In the genomic region with DNA sequence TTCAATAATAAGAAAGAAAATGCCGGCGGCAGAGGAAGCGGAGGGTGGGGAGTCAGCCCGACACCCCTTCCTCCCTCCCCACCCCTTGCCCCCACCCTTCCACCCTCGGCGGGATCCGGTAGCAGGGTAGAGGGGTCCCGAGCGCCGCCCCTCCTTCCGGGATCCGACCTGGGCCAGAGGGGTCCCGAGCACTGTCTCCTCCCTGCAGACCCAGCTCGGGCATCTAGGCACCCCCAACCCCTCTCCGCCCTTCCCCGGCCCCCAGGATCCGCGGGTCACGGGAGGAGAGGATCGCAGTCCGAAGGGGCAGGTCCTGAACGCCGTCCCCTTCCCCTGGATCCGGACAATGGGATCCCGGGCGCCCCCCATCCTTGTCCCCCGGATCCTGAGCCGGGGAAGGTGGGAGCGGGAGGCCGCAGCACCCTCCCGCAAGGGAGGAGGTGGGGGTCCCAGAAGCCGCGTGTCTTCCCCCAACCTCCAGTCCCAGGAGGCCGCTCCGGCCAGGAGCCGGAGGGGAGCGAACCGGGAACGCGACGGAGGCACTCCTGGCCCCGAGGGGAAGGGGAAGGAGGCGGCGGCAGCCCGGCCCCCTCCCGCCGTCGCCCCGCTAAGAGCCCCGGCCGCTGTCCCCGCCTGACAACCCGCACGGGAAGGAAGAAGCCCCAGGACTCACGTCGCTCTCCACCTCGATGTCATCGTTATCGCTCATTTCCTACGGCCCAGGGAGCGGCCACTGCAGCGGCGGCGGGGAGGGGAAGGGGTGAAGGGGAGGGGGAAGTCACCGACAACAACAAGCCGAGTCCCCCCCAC, we compare ENCODE assay signal across 8 cellular contexts.
DNase-seq lines count a peak whose midpoint lies in the region; ATAC-seq and TF ChIP-seq lines count a peak whose summit lies in the region.

No MANE protein-coding gene starts in this region.

- H3K4me1 Mint-ChIP-seq in stimulated activated naive B cell treated with anti-CD40 and anti-IgM and Interleukin-4, amounts not matched to agents 10 μg/mL and 1 μg/mL and 100 μg/mL, for 72 hours: peaks cover 18 to 33% of the 10 kb centered on the region in 2 donors

- H3K27me3 Mint-ChIP-seq in stimulated activated naive B cell treated with anti-CD40 and anti-IgM and Interleukin-4, amounts not matched to agents 10 μg/mL and 1 μg/mL and 100 μg/mL, for 72 hours: no peaks in the 10 kb centered on the region

- peaks cover 2 to 13% of the 10 kb centered on the region in 2 donors for H3K36me3 Mint-ChIP-seq in stimulated activated naive B cell treated with anti-CD40 and anti-IgM and Interleukin-4, amounts not matched to agents 10 μg/mL and 1 μg/mL and 100 μg/mL, for 72 hours

- H3K4me3 ChIP-seq in GM06990 (replicated peaks; ENCODE audit: low read depth, low read length): peak overlapping the region; percentile 95
- H3K4me3 ChIP-seq in mucosa of stomach (ENCODE audit: low read length): peak overlapping the region; percentile 69

- peak overlapping the region; percentile 85 to 90 for H3K4me3 Mint-ChIP-seq in stimulated activated naive B cell treated with anti-CD40 and anti-IgM and Interleukin-4, amounts not matched to agents 10 μg/mL and 1 μg/mL and 100 μg/mL, for 72 hours

- DNase-seq in GM06990 (ENCODE audit: extremely low read depth, insufficient read length) (no peak), NOMO-1 (lab: John Stamatoyannopoulos, UW; ENCODE audit: unreplicated experiment in 2 of 2) (no peak)
- peak; percentile 34 for DNase-seq in activated CD4-positive, alpha-beta T cell treated with anti-CD3 and anti-CD28 coated beads, Interleukin-2, amount 50 U/mL, for 1 hour
- DNase-seq in effector CD4-positive, alpha-beta T cell: peak; percentile 48
- DNase-seq in stimulated activated naive B cell treated with anti-CD40 and anti-IgM and Interleukin-4, amounts not matched to agents 10 μg/mL and 1 μg/mL and 100 μg/mL, for 72 hours: no peak

- no peaks in the 10 kb centered on the region for H3K36me3 ChIP-seq in GM06990 (ENCODE audit: control insufficient read depth, insufficient read depth, low read length)
- no peaks in the 10 kb centered on the region for H3K36me3 ChIP-seq in mucosa of stomach (ENCODE audit: control insufficient read depth, insufficient read depth, low read length)

- no peaks in the 10 kb centered on the region for H3K9me3 ChIP-seq in mucosa of stomach (ENCODE audit: control insufficient read depth, low read length)

- H3K27ac Mint-ChIP-seq in stimulated activated naive B cell treated with anti-CD40 and anti-IgM and Interleukin-4, amounts not matched to agents 10 μg/mL and 1 μg/mL and 100 μg/mL, for 72 hours: peak overlapping the region; percentile 90

- H3K27me3 ChIP-seq in GM06990 (replicated peaks; ENCODE audit: control insufficient read depth, insufficient read depth, low read length): no peaks in the 10 kb centered on the region
- no peaks in the 10 kb centered on the region for H3K27me3 ChIP-seq in mucosa of stomach (ENCODE audit: control insufficient read depth, insufficient read depth, low read length)

- no peak for TF ChIP-seq CTCF in GM06990 (IDR thresholded peaks at IDR 0.05; ENCODE audit: insufficient read depth, low read length, poor library complexity, severe bottlenecking)

- H3K9ac ChIP-seq in mucosa of stomach (ENCODE audit: low read length): peak overlapping the region; percentile 88

- H3K4me1 ChIP-seq in mucosa of stomach (ENCODE audit: control insufficient read depth, insufficient read depth, low read length): peaks cover 18% of the 10 kb centered on the region

- H3K9me3 Mint-ChIP-seq in stimulated activated naive B cell treated with anti-CD40 and anti-IgM and Interleukin-4, amounts not matched to agents 10 μg/mL and 1 μg/mL and 100 μg/mL, for 72 hours: no peaks in the 10 kb centered on the region

- ATAC-seq in HG03342 (IDR thresholded peaks at IDR 0.05; ENCODE audit: unreplicated experiment) (peak; percentile 30), HG03025 (IDR thresholded peaks at IDR 0.05; ENCODE audit: low FRiP score, unreplicated experiment) (no peak)
- ATAC-seq in stimulated activated naive B cell treated with anti-CD40 and anti-IgM and Interleukin-4, amounts not matched to agents 10 μg/mL and 1 μg/mL and 100 μg/mL, for 72 hours (replicated peaks): no peak

Comparison
In these comparisons a context has a peak if more than half of its experiments do, and no peak if none do; other contexts are left out.
1. DNase-seq: peak in activated CD4-positive, alpha-beta T cell treated with anti-CD3 and anti-CD28 coated beads, Interleukin-2, amount 50 U/mL, for 1 hour (single experiment) and effector CD4-positive, alpha-beta T cell (single experiment); none in GM06990 (single experiment), stimulated activated naive B cell treated with anti-CD40 and anti-IgM and Interleukin-4, amounts not matched to agents 10 μg/mL and 1 μg/mL and 100 μg/mL, for 72 hours (single experiment) and NOMO-1 (0 of 2).